In the genomic region with DNA sequence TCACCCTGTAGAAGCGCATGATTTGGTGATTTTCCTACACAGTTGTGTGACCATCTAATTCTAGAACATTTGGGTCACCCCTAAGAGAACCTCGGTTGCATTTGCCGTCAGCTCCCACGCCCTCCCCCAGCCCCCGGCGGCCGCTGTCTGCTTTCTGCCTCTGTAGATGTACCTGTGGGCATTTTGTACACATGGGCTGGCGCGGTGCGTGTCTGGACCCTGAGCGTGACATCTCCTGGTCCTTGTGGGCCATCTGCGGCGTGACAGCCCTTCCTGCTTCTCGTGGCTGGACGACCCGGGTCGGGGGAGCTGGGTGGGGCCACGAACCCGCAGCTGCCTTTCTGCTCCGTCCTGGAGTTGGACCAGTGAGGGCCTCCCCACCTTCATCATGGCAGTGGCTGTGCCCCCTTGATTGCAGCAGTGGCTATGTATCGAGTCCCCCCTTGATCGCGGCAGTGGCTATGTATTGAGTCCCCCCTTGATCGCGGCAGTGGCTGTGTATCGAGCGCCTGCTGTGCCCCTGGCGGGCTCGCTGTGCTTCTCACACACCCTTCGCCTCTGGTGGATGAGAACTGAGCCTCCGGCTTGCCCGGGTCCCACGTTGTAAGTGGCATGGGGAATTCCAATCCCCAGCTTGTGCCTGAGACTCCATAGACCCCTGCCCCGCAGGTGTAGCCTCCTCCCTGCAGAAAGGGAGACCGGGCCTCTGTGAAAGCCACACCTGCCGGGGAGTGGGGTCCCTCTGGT, we compare ENCODE assay signal across 9 cellular contexts.
"Had no signal": no experiment of that assay in that cellular context is flagged by ENCODE, and none has a peak within 500 bp of the region (broad histone marks: within the 10 kb centered on the region; RNA-seq: fewer than 3 reads in every experiment).

No MANE protein-coding gene starts in this region.

- DNase-seq: activated CD4-positive, alpha-beta T cell treated with anti-CD3 and anti-CD28 coated beads, Interleukin-2, amount 50 U/mL, for 1 hour; activated naive CD4-positive, alpha-beta T cell treated with anti-CD3 and anti-CD28 coated beads, Interleukin-2, amount 50 U/mL, for 16 hours; cortex of kidney; effector CD8-positive, alpha-beta T cell; foreskin melanocyte; stimulated activated CD4-positive, alpha-beta T cell treated with anti-CD3 and anti-CD28 coated beads, Interleukin-1b, Interleukin-23, amount 100 ng/mL, for 48 hours had no signal

- ATAC-seq: stimulated activated memory B cell treated with anti-CD40 and anti-IgM and Interleukin-4, amounts not matched to agents 10 μg/mL and 1 μg/mL and 100 μg/mL, for 72 hours had no signal

- H3K9me3 ChIP-seq: pancreas had no signal

- H3K4me3 ChIP-seq: neural progenitor cell, pancreas had no signal

- H3K9ac ChIP-seq: neural progenitor cell had no signal

- H3K36me3 ChIP-seq: neural progenitor cell, pancreas had no signal

- H3K27me3 ChIP-seq: neural progenitor cell, pancreas had no signal

- H3K27ac ChIP-seq: neural progenitor cell had no signal
